In the genomic region with DNA sequence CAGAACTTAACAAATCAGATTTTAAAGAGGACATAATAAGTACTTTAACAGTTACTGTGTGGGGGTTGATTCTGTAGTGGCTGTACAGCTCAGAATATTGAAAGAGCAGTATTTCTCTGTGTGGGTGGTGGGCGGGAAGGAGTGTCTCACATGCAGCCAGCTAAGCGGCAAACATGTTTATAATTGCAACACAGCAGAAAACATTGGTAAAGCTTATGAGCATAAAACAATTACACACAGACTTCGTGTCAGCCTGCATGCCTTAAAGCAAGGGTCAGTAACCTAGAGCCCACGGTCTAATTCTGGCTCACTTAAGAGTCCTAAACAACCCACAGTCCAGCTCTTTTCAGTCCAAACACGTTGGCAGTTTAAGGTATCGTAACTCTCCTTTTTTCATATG, we compare ENCODE assay signal across 14 cellular contexts. TPM values are rescaled to one million over a fixed set of nuclear protein-coding genes. Genes with fewer than 3 reads are reported as not detected.
DNase-seq lines count a peak whose midpoint lies in the region; ATAC-seq and TF ChIP-seq lines count a peak whose summit lies in the region.
"Had no signal": no experiment of that assay in that cellular context is flagged by ENCODE, and none has a peak within 500 bp of the region (broad histone marks: within the 10 kb centered on the region; RNA-seq: fewer than 3 reads in every experiment).

No MANE protein-coding gene starts in this region.

- peak; percentile 67 for ATAC-seq in IMR-90 (ENCODE audit: low read depth)
- ATAC-seq in stimulated activated naive CD8-positive, alpha-beta T cell treated with anti-CD3 and anti-CD28 coated beads, Interleukin-15, Interleukin-2, amounts not matched to agents 100 U/mL and 50 U/mL, for 24 hours, result no peak

- H3K4me3 Mint-ChIP-seq in activated CD4-positive, alpha-beta memory T cell treated with anti-CD3 and anti-CD28 coated beads for 36 hours, result no peak overlapping the region
- H3K4me3 Mint-ChIP-seq: CD14-positive monocyte, immature natural killer cell had no signal

- H3K36me3 ChIP-seq in IMR-90 (ENCODE audit: control insufficient read depth, insufficient read depth, low read length), result no peaks in the 10 kb centered on the region
- H3K36me3 ChIP-seq in neuron (ENCODE audit: insufficient read depth, low read length), result no peaks in the 10 kb centered on the region

- dilution Hi-C loops in IMR-90 (cut with HindIII; ENCODE audit: low sequenced_read_pairs, unreplicated experiment), result no loop called here

- H3K27me3 ChIP-seq in IMR-90 (ENCODE audit: control insufficient read depth, insufficient read depth, low read length) (peaks cover 5% of the 10 kb centered on the region; the same call in 1 of the 2 replicates), neuron (ENCODE audit: insufficient read depth, low read length) (no peaks in the 10 kb centered on the region)

- H3K9ac ChIP-seq in IMR-90 (ENCODE audit: low read depth, low read length), result no peak overlapping the region

- no peak overlapping the region for H3K56ac ChIP-seq in IMR-90 (ENCODE audit: extremely low read depth, insufficient read depth, low read length)

- BruUV-seq in IMR-90 (replicated peaks; lab: Mats Ljungman, UMichigan), result no TSS peak

- no peaks in the 10 kb centered on the region for H4K20me1 ChIP-seq in IMR-90 (ENCODE audit: insufficient read depth, low read length)

- H3K36me3 Mint-ChIP-seq in activated CD4-positive, alpha-beta memory T cell treated with anti-CD3 and anti-CD28 coated beads for 36 hours, result no peaks in the 10 kb centered on the region
- H3K36me3 Mint-ChIP-seq: CD14-positive monocyte, immature natural killer cell had no signal

- H3K79me1 ChIP-seq in IMR-90 (ENCODE audit: low read depth in 1 of 2, low read length in 2 of 2), result no peaks in the 10 kb centered on the region

- no peak overlapping the region for H2BK120ac ChIP-seq in IMR-90 (ENCODE audit: low read depth, low read length)

- H2BK5ac ChIP-seq in IMR-90 (ENCODE audit: low read depth, low read length, poor library complexity, severe bottlenecking), result no peak overlapping the region

- no peaks in the 10 kb centered on the region for H3K9me1 ChIP-seq in IMR-90 (ENCODE audit: insufficient read depth, low read length)

- POLR2A ChIA-PET in IMR-90 (lab: Charles Lee; ENCODE audit: unreplicated experiment), result no interaction called here
- POLR2A ChIA-PET in activated CD4-positive, alpha-beta memory T cell treated with anti-CD3 and anti-CD28 coated beads for 36 hours (lab: Charles Lee), result interaction anchor here (1.6 kb wide), 1 partner anchor 64 kb away, joined by 6 read pairs; the partner anchor contains the start of gene CEP120

- H3K4ac ChIP-seq in IMR-90 (ENCODE audit: low read depth, low read length), result no peak overlapping the region

- H2BK15ac ChIP-seq in IMR-90 (ENCODE audit: low read depth, low read length), result no peak overlapping the region

- H4K8ac ChIP-seq in IMR-90 (ENCODE audit: low read depth in 2 of 2, low read length in 2 of 2), result no peak overlapping the region

- H3K27ac ChIP-seq in IMR-90 (ENCODE audit: insufficient read depth, low read length) (no peak overlapping the region), substantia nigra (ENCODE audit: low read depth, low read length, poor library complexity, severe bottlenecking) (no peak overlapping the region)

- H3K4me3 ChIP-seq in IMR-90 (ENCODE audit: insufficient read depth, low read depth, low read length), result no peak overlapping the region
- H3K4me3 ChIP-seq in cardiac fibroblast (replicated peaks in 1 of 2; ENCODE audit: low read depth in 2 of 2, low read length in 2 of 2), result no peak overlapping the region
- no peak overlapping the region for H3K4me3 ChIP-seq in neuron (ENCODE audit: low read length)

- DNase-seq in AG20443 (ENCODE audit: low spot score) (peak; percentile 45), IMR-90 (peak; percentile 47), cardiac fibroblast (ENCODE audit: low read depth in 2 of 2) (peak; percentile 11 to 32), substantia nigra (lab: John Stamatoyannopoulos, UW) (no peak)
- DNase-seq in activated CD4-positive, alpha-beta memory T cell treated with anti-CD3 and anti-CD28 coated beads for 36 hours, result no peak
- DNase-seq in activated CD4-positive, CD25-positive, alpha-beta regulatory T cell (lab: John Stamatoyannopoulos, UW), result no peak
- no peak for DNase-seq in stimulated activated naive CD8-positive, alpha-beta T cell treated with anti-CD3 and anti-CD28 coated beads, Interleukin-15, Interleukin-2, amounts not matched to agents 100 U/mL and 50 U/mL, for 24 hours
- DNase-seq: activated T-cell treated with anti-CD3 and anti-CD28 coated beads, Interleukin-2, amount 50 U/mL, for 1 hour; immature natural killer cell; NCI-H1048; OCI-M1; stimulated activated CD8-positive, alpha-beta memory T cell treated with anti-CD3 and anti-CD28 coated beads, Interleukin-4, amount 100 ng/mL, for 48 hours had no signal

- H2AK5ac ChIP-seq in IMR-90 (ENCODE audit: low read depth, low read length), result no peak overlapping the region

- no CpG with 5 or more reads among the region's 6 CpGs for WGBS in IMR-90 (ENCODE audit: extremely low coverage in 2 of 2, insufficient read length in 1 of 2), 2 experiments

- in situ Hi-C loops in IMR-90 (cut with MboI; ENCODE audit: low sequenced_read_pairs), result no loop called here

- no peak overlapping the region for H3K27ac Mint-ChIP-seq in activated CD4-positive, alpha-beta memory T cell treated with anti-CD3 and anti-CD28 coated beads for 36 hours
- H3K27ac Mint-ChIP-seq: CD14-positive monocyte, immature natural killer cell had no signal

- H3K9me3 Mint-ChIP-seq in activated CD4-positive, alpha-beta memory T cell treated with anti-CD3 and anti-CD28 coated beads for 36 hours, result no peaks in the 10 kb centered on the region

- H3K18ac ChIP-seq in IMR-90 (ENCODE audit: low read depth, low read length), result no peak overlapping the region

- TF ChIP-seq POLR2A in IMR-90 (IDR thresholded peaks at IDR 0.05; ENCODE audit: low read depth, low read length), result no peak

- H3K4me1 ChIP-seq in IMR-90 (ENCODE audit: control insufficient read depth, insufficient read depth, low read length) (peaks cover 5% of the 10 kb centered on the region), neuron (ENCODE audit: insufficient read depth, low read length) (peaks cover 9% of the 10 kb centered on the region)

- TF ChIP-seq CTCF in IMR-90 (conservative IDR thresholded peaks at IDR 0.05; ENCODE audit: low read depth, low read length) (no peak), cardiac fibroblast (IDR thresholded peaks at IDR 0.05; ENCODE audit: low read depth, low read length) (no peak)

- H4K5ac ChIP-seq in IMR-90 (ENCODE audit: low read depth, low read length), result no peak overlapping the region

- H3K4me1 Mint-ChIP-seq in activated CD4-positive, alpha-beta memory T cell treated with anti-CD3 and anti-CD28 coated beads for 36 hours (ENCODE audit: low read depth), result peaks cover 2% of the 10 kb centered on the region
- H3K4me1 Mint-ChIP-seq: CD14-positive monocyte, immature natural killer cell had no signal

- H3K14ac ChIP-seq in IMR-90 (replicated peaks; ENCODE audit: low read depth, low read length), result no peak overlapping the region

- H2BK20ac ChIP-seq in IMR-90 (ENCODE audit: low read depth, low read length), result no peak overlapping the region

- H3K9me3 ChIP-seq in IMR-90 (ENCODE audit: control insufficient read depth, insufficient read depth, low read length) (no peaks in the 10 kb centered on the region), neuron (ENCODE audit: low read length) (no peaks in the 10 kb centered on the region)

- H4K91ac ChIP-seq in IMR-90 (ENCODE audit: insufficient read depth, low read depth, low read length), result no peak overlapping the region

- CTCF ChIA-PET in IMR-90 (lab: Yijun Ruan, JAX), result interaction anchor here (0.7 kb wide), 1 partner anchor 10 kb away, joined by 8 read pairs; no protein-coding TSS in a partner anchor
- CTCF ChIA-PET in activated CD4-positive, alpha-beta memory T cell treated with anti-CD3 and anti-CD28 coated beads for 36 hours (lab: Charles Lee), result no interaction called here

- no peak overlapping the region for H2AK9ac ChIP-seq in IMR-90 (replicated peaks; ENCODE audit: low read depth, low read length, poor library complexity)

- no peak overlapping the region for H2AFZ ChIP-seq in IMR-90 (replicated peaks; ENCODE audit: low read length, poor library complexity)
- peak overlapping the region; percentile 0 for H2AFZ ChIP-seq in neuron (ENCODE audit: low read depth, low read length)

- intact Hi-C loops in IMR-90 (cut with micrococcal nuclease), result no loop called here
- intact Hi-C loops in activated CD4-positive, alpha-beta memory T cell treated with anti-CD3 and anti-CD28 coated beads for 36 hours (cut with micrococcal nuclease), result no loop called here

- H3K4me2 ChIP-seq in IMR-90 (ENCODE audit: low read depth, low read length), result peak overlapping the region; percentile 52

- H3K27me3 Mint-ChIP-seq in activated CD4-positive, alpha-beta memory T cell treated with anti-CD3 and anti-CD28 coated beads for 36 hours, result peaks cover 14% of the 10 kb centered on the region

- TF ChIP-seq RAD21 in IMR-90 (IDR thresholded peaks at IDR 0.05; ENCODE audit: low read length), result no peak

- H3K23ac ChIP-seq in IMR-90 (ENCODE audit: low read depth, low read length), result no peak overlapping the region

TF ChIP-seq in IMR-90, 13 proteins besides CTCF, POLR2A, EP300 and RAD21:
- TF ChIP-seq MAFK (IDR thresholded peaks at IDR 0.05; ENCODE audit: low read depth, low read length) (no peak), CEBPB (IDR thresholded peaks at IDR 0.05; ENCODE audit: low read depth, low read length) (peak; percentile 78), SMC3 (IDR thresholded peaks at IDR 0.05; ENCODE audit: low read depth, low read length) (no peak)

RNA-seq across cellular contexts. Expression of gene CSNK1G3, which starts 24.7 kb away (rescaled TPM):
- 26.2 and 45.3 TPM in 2 replicates for total RNA-seq in IMR-90 (2012; rRNA removed)
- polyA plus RNA-seq in IMR-90 (2012; rRNA removed), result 14.0 and 16.4 TPM in 2 replicates
- polyA plus RNA-seq in IMR-90 (2012; cell fraction: cytosol; rRNA removed), result 8.6 and 10.5 TPM in 2 replicates
- polyA plus RNA-seq in IMR-90 (2012; cell fraction: nucleus; rRNA removed; ENCODE audit: low replicate concordance), result 6.6 and 11.1 TPM in 2 replicates
- total RNA-seq in activated CD4-positive, alpha-beta memory T cell treated with anti-CD3 and anti-CD28 coated beads for 36 hours, result 10 to 100 TPM; 37.4 to 37.8 TPM

Comparison
In these comparisons a context has a peak if more than half of its experiments do, and no peak if none do; other contexts are left out.
1. DNase-seq: peak in AG20443 (single experiment), IMR-90 (single experiment) and cardiac fibroblast (2 of 2); none in activated CD4-positive, alpha-beta memory T cell treated with anti-CD3 and anti-CD28 coated beads for 36 hours (single experiment), activated CD4-positive, CD25-positive, alpha-beta regulatory T cell (0 of 4), substantia nigra (0 of 49) and stimulated activated naive CD8-positive, alpha-beta T cell treated with anti-CD3 and anti-CD28 coated beads, Interleukin-15, Interleukin-2, amounts not matched to agents 100 U/mL and 50 U/mL, for 24 hours (single experiment).